Comparison of ENCODE assay signal across 19 cellular contexts in the genomic region with DNA sequence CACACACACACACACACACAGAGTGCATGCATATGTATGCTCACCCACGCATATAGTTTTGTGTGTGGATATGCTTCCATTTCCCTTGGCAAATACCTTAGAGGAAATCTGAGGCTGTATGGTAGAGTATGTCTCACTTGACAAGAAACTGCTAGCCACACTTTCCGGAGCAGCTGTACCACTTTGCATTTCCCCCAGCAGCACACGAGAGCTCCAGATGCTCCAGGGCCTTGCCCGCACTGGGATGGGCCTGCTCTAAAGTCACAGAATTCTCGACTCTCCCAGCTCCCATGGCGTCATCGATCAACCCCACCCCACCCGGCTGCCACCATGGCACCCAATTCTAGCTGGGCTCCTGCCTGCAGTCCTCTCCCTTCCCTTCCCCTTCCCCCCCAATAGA.
"Had no signal": no experiment of that assay in that cellular context is flagged by ENCODE, and none has a peak within 500 bp of the region (broad histone marks: within the 10 kb centered on the region; RNA-seq: fewer than 3 reads in every experiment).

No MANE protein-coding gene starts in this region.

- H3K4me1 ChIP-seq: prostate gland, uterus had no signal

- H3K9me3 ChIP-seq: prostate gland, right lobe of liver, uterus had no signal

- ATAC-seq: activated naive CD4-positive, alpha-beta T cell treated with anti-CD3 and anti-CD28 coated beads, Interleukin-2, amount 50 U/mL, for 72 hours; esophagus mucosa; left colon; right lobe of liver; T-helper 17 cell had no signal

- H3K27ac Mint-ChIP-seq: activated naive CD4-positive, alpha-beta T cell treated with anti-CD3 and anti-CD28 coated beads, Interleukin-2, amount 50 U/mL, for 72 hours; immature natural killer cell; natural killer cell; T-helper 17 cell had no signal

- H3K4me3 ChIP-seq: lung, prostate gland, right lobe of liver, spleen, uterus had no signal

- H3K27me3 ChIP-seq: right lobe of liver, uterus had no signal

- H3K4me3 Mint-ChIP-seq: brain, immature natural killer cell, natural killer cell, T-helper 17 cell had no signal

- H3K36me3 ChIP-seq: prostate gland, right lobe of liver, spleen, uterus had no signal

- DNase-seq: activated CD4-positive, alpha-beta T cell treated with anti-CD3 and anti-CD28 coated beads, Interleukin-2, amount 50 U/mL, for 4 hours; activated effector memory CD4-positive, alpha-beta T cell treated with anti-CD3 and anti-CD28 coated beads, Interleukin-2, amount 50 U/mL, for 16 hours; activated T-cell treated with anti-CD3 and anti-CD28 coated beads, Interleukin-2, amount 50 U/mL, for 1 hour; amniotic stem cell; cerebellar nuclear complex; immature natural killer cell; natural killer cell; right lobe of liver; spleen; stimulated activated CD4-positive, alpha-beta T cell treated with anti-CD3 and anti-CD28 coated beads, Interleukin-2, amount 100 ng/mL, for 24 hours; stimulated activated naive CD4-positive, alpha-beta T cell treated with Interleukin-2 at 50 U/mL for 16 hours; T-helper 17 cell; uterus had no signal

- H3K27ac ChIP-seq: prostate gland, spleen, uterus had no signal

- H3K9me3 Mint-ChIP-seq: natural killer cell had no signal

- H3K4me1 Mint-ChIP-seq: T-helper 17 cell had no signal

- H3K36me3 Mint-ChIP-seq: immature natural killer cell, natural killer cell had no signal
